In genomic region chr10:119079572-119080520, GRCh38 we compare ENCODE assay signal across 8 cellular contexts. TPM values are rescaled to one million over a fixed set of nuclear protein-coding genes. Genes with fewer than 3 reads are reported as not detected.
DNase-seq lines count a peak whose midpoint lies in the region; ATAC-seq, FAIRE-seq and TF ChIP-seq lines count a peak whose summit lies in the region.

No MANE protein-coding gene starts in this region.

- TF ChIP-seq EP300 in HepG2 (IDR thresholded peaks at IDR 0.05; ENCODE audit: low read depth in 2 of 2, low read length in 2 of 2) (no peak), HepG2 (CRISPR knock-in tag; IDR thresholded peaks at IDR 0.05; ENCODE audit: borderline replicate concordance) (no peak)

- no peak for TF ChIP-seq POLR2A in HepG2 (IDR thresholded peaks at IDR 0.05; ENCODE audit: insufficient read depth in 1 of 2, low read depth in 2 of 2, low read length in 2 of 2)

- peak; percentile 85 for ATAC-seq in HepG2

- H3K4me3 ChIP-seq in HepG2 (replicated peaks in 1 of 3; ENCODE audit: insufficient read depth in 1 of 3, low read depth in 2 of 3, low read length in 3 of 3) = peak overlapping the region; percentile 79 to 99 (median 90)

- BruUV-seq in HepG2 (replicated peaks; lab: Mats Ljungman, UMichigan) = no TSS peak

- H3K79me2 ChIP-seq in HepG2 (ENCODE audit: insufficient read depth, low read length) = peaks cover 61% of the 10 kb centered on the region

- H3K4me2 ChIP-seq in HepG2 (ENCODE audit: low read depth, low read length) = peak overlapping the region; percentile 83

- peaks cover 51% of the 10 kb centered on the region for H4K20me1 ChIP-seq in HepG2 (ENCODE audit: insufficient read depth, low read length)

- CTCF ChIA-PET in HepG2 (lab: Yijun Ruan, JAX; ENCODE audit: low intra/inter-chr PET ratio, low total read pairs) = no interaction called here

- DNase-seq in DMS79 (lab: John Stamatoyannopoulos, UW) (peak; percentile 11), DMS79 treated with DMSO at 0.1 percent for 48 hours (lab: John Stamatoyannopoulos, UW) (no peak), H4 (ENCODE audit: low spot score) (peak; percentile 44), LHCN-M2 (ENCODE audit: low read depth) (peak; percentile 71), dedifferentiated amniotic fluid mesenchymal stem cell (ENCODE audit: extremely low spot score) (peak; percentile 78), HepG2 (ENCODE audit: low spot score) (peak; percentile 46)
- DNase-seq in activated CD4-positive, alpha-beta T cell treated with anti-CD3 and anti-CD28 coated beads for 24 hours (ENCODE audit: low read depth in 2 of 2) = peak; percentile 36 to 47
- peak; percentile 65 for DNase-seq in stimulated activated CD4-positive, alpha-beta T cell treated with anti-CD3 and anti-CD28 coated beads, Interleukin-4, amount 100 ng/mL, for 1 hour

- no peaks in the 10 kb centered on the region; a peak in 2 of 5 replicates for H3K36me3 ChIP-seq in HepG2 (replicated peaks in 1 of 2; ENCODE audit: control insufficient read depth in 1 of 2, insufficient read depth in 2 of 2, low read length in 2 of 2)

- TF ChIP-seq RAD21 in HepG2 (CRISPR knock-in tag; IDR thresholded peaks at IDR 0.05) = no peak

- in situ Hi-C loops in HepG2 (cut with HindIII; ENCODE audit: extremely low pct_ligation_motif_present, low pct_unique_long_range_greater_than_20kb) = loop anchor here (5.0 kb wide), 1 partner anchor 48 kb away; no protein-coding TSS in a partner anchor

- peaks cover 48% of the 10 kb centered on the region for H3K4me1 ChIP-seq in HepG2 (ENCODE audit: insufficient read depth, low read length)

- no peaks in the 10 kb centered on the region for H3K9me3 ChIP-seq in HepG2 (ENCODE audit: low read length)

- TF ChIP-seq CTCF in HepG2 (CRISPR knock-in tag; IDR thresholded peaks at IDR 0.05) = no peak

- FAIRE-seq in HepG2 (lab: Jason Lieb, UNC) = no peak

- no peaks in the 10 kb centered on the region; a peak in 1 of 5 replicates for H3K27me3 ChIP-seq in HepG2 (ENCODE audit: control insufficient read depth in 1 of 2, insufficient read depth in 2 of 2, low read length in 2 of 2)

- intact Hi-C loops in HepG2 (cut with micrococcal nuclease; ENCODE audit: unreplicated experiment) = loop anchor here (2.0 to 10.0 kb wide), 3 partner anchors 41 to 95 kb away; partner anchors contain the start of gene PRDX3

- WGBS in HepG2 (ENCODE audit: low lambda C conversion rate) = 1% methylated on average over 16 of the region's 49 CpGs

- POLR2A ChIA-PET in HepG2 (lab: Yijun Ruan, JAX) = interaction anchor here (0.6 to 3.3 kb wide), 7 partner anchors 16 to 86 kb away, joined by 3 to 26 read pairs (median 5); partner anchors contain the start of genes DENND10 and SFXN4

- peak overlapping the region; percentile 94 for H3K27ac ChIP-seq in HepG2 (ENCODE audit: extremely low read length, insufficient read depth, low read length)

- peak overlapping the region; percentile 95 for H3K9ac ChIP-seq in HepG2 (ENCODE audit: insufficient read depth, low read depth, low read length)

- no peak overlapping the region for H2AFZ ChIP-seq in HepG2 (ENCODE audit: low read length)

TF ChIP-seq in HepG2, 621 proteins besides CTCF, POLR2A, EP300 and RAD21 (continues in another document):
- TF ChIP-seq HNRNPL (IDR thresholded peaks at IDR 0.05; ENCODE audit: low read depth, low read length) (no peak), ZNF331 (CRISPR knock-in tag; IDR thresholded peaks at IDR 0.05) (0 out of 2 replicates have a peak, but pooled peaks have one; percentile 3), ZNF766 (CRISPR knock-in tag; IDR thresholded peaks at IDR 0.05; ENCODE audit: borderline replicate concordance) (0 out of 2 replicates have a peak, but pooled peaks have one; percentile 15), ZNF891 (CRISPR knock-in tag; IDR thresholded peaks at IDR 0.05) (0 out of 2 replicates have a peak, but pooled peaks have one; percentile 18)

RNA-seq across cellular contexts. Expression of gene EIF3A, which starts 0.8 kb away (rescaled TPM):
- total RNA-seq in H4 (2014; rRNA removed; shearing (Covaris generic)) = 41.0 and 57.4 TPM in 2 replicates
- total RNA-seq in LHCN-M2 (2014; rRNA removed) (116 and 140 TPM in 2 replicates), HepG2 (2016; rRNA removed; fragmentation: Illumina TruSeq; extraction: Trizol) (117 and 168 TPM in 2 replicates)
- 78.2 TPM for polyA plus RNA-seq in LHCN-M2 (2012)
- 7.3 and 9.3 TPM in 2 replicates for total RNA-seq in HepG2 (2016; cell fraction: cytosol; rRNA removed; fragmentation: Illumina TruSeq; extraction: Trizol; ENCODE audit: low read depth)
- 115 and 148 TPM in 2 replicates for total RNA-seq in HepG2 (2016; cell fraction: insoluble cytoplasmic fraction; rRNA removed; fragmentation: Illumina TruSeq; extraction: Trizol)
- 23.1 and 23.6 TPM in 2 replicates for total RNA-seq in HepG2 (2016; cell fraction: membrane; rRNA removed; fragmentation: Illumina TruSeq; extraction: Trizol)
- 102 and 106 TPM in 2 replicates for total RNA-seq in HepG2 (2016; cell fraction: nucleus; rRNA removed; fragmentation: Illumina TruSeq; extraction: Trizol)
- polyA plus RNA-seq in HepG2 (2011; rRNA removed) = 25.6 and 28.3 TPM in 2 replicates
- 15.4 and 25.4 TPM in 2 replicates for polyA plus RNA-seq in HepG2 (2011; cell fraction: cytosol; rRNA removed)
- 26.1 and 34.0 TPM in 2 replicates for polyA plus RNA-seq in HepG2 (2011; cell fraction: nucleus; rRNA removed)
- polyA plus RNA-seq in HepG2 (2012) = 86.7 and 95.1 TPM in 2 replicates
- 2.7 and 3.3 TPM in 2 replicates for polyA plus RNA-seq in HepG2 (2016; cell fraction: cytosol; fragmentation: Illumina TruSeq; extraction: Trizol; ENCODE audit: low read depth)
- polyA plus RNA-seq in HepG2 (2016; cell fraction: insoluble cytoplasmic fraction; fragmentation: Illumina TruSeq; extraction: Trizol; ENCODE audit: low read depth) = 125 and 133 TPM in 2 replicates
- 6.3 and 7.4 TPM in 2 replicates for polyA plus RNA-seq in HepG2 (2016; cell fraction: membrane; fragmentation: Illumina TruSeq; extraction: Trizol; ENCODE audit: low read depth)
- polyA plus RNA-seq in HepG2 (2016; cell fraction: nucleus; fragmentation: Illumina TruSeq; extraction: Trizol; ENCODE audit: insufficient read depth, low read depth) = 107 and 120 TPM in 2 replicates
- polyA minus RNA-seq in HepG2 (2011; rRNA and poly(A)+ RNA removed; ENCODE audit: low replicate concordance) = 42.9 and 64.9 TPM in 2 replicates
- polyA minus RNA-seq in HepG2 (2011; cell fraction: cytosol; rRNA and poly(A)+ RNA removed) = 60.5 and 73.1 TPM in 2 replicates
- 107 and 117 TPM in 2 replicates for polyA minus RNA-seq in HepG2 (2011; cell fraction: nucleus; rRNA and poly(A)+ RNA removed)

RNA-seq across cellular contexts. Expression of gene DENND10, which starts 24.1 kb away (rescaled TPM):
- 59.5 and 62.2 TPM in 2 replicates for total RNA-seq in H4 (2014; rRNA removed; shearing (Covaris generic))
- total RNA-seq in LHCN-M2 (2014; rRNA removed) (53.1 and 67.3 TPM in 2 replicates), HepG2 (2016; rRNA removed; fragmentation: Illumina TruSeq; extraction: Trizol) (43.7 and 55.1 TPM in 2 replicates)
- polyA plus RNA-seq in LHCN-M2 (2012) = 30.5 TPM
- total RNA-seq in HepG2 (2016; cell fraction: cytosol; rRNA removed; fragmentation: Illumina TruSeq; extraction: Trizol; ENCODE audit: low read depth) = 60.9 and 63.9 TPM in 2 replicates
- 41.2 and 59.1 TPM in 2 replicates for total RNA-seq in HepG2 (2016; cell fraction: insoluble cytoplasmic fraction; rRNA removed; fragmentation: Illumina TruSeq; extraction: Trizol)
- 60.7 and 62.3 TPM in 2 replicates for total RNA-seq in HepG2 (2016; cell fraction: membrane; rRNA removed; fragmentation: Illumina TruSeq; extraction: Trizol)
- 30.6 and 33.8 TPM in 2 replicates for total RNA-seq in HepG2 (2016; cell fraction: nucleus; rRNA removed; fragmentation: Illumina TruSeq; extraction: Trizol)
- polyA plus RNA-seq in HepG2 (2011; rRNA removed) = 75.9 and 78.8 TPM in 2 replicates
- 55.4 and 68.0 TPM in 2 replicates for polyA plus RNA-seq in HepG2 (2011; cell fraction: cytosol; rRNA removed)
- polyA plus RNA-seq in HepG2 (2011; cell fraction: nucleus; rRNA removed) = 53.4 and 62.1 TPM in 2 replicates
- polyA plus RNA-seq in HepG2 (2012) = 48.6 and 60.7 TPM in 2 replicates
- 54.2 and 68.0 TPM in 2 replicates for polyA plus RNA-seq in HepG2 (2016; cell fraction: cytosol; fragmentation: Illumina TruSeq; extraction: Trizol; ENCODE audit: low read depth)
- polyA plus RNA-seq in HepG2 (2016; cell fraction: insoluble cytoplasmic fraction; fragmentation: Illumina TruSeq; extraction: Trizol; ENCODE audit: low read depth) = 52.2 and 53.2 TPM in 2 replicates
- polyA plus RNA-seq in HepG2 (2016; cell fraction: membrane; fragmentation: Illumina TruSeq; extraction: Trizol; ENCODE audit: low read depth) = 44.9 and 45.7 TPM in 2 replicates
- polyA plus RNA-seq in HepG2 (2016; cell fraction: nucleus; fragmentation: Illumina TruSeq; extraction: Trizol; ENCODE audit: insufficient read depth, low read depth) = 34.1 and 37.6 TPM in 2 replicates
- 36.0 and 110 TPM in 2 replicates for polyA minus RNA-seq in HepG2 (2011; rRNA and poly(A)+ RNA removed; ENCODE audit: low replicate concordance)
- 38.8 and 41.4 TPM in 2 replicates for polyA minus RNA-seq in HepG2 (2011; cell fraction: cytosol; rRNA and poly(A)+ RNA removed)
- 53.0 and 61.8 TPM in 2 replicates for polyA minus RNA-seq in HepG2 (2011; cell fraction: nucleus; rRNA and poly(A)+ RNA removed)

RNA-seq across cellular contexts. Expression of gene NANOS1, which starts 50.3 kb away (rescaled TPM):
- total RNA-seq in H4 (2014; rRNA removed; shearing (Covaris generic)) = 4.7 and 6.7 TPM in 2 replicates
- total RNA-seq in LHCN-M2 (2014; rRNA removed) = 0.45 and 0.98 TPM in 2 replicates
- polyA plus RNA-seq in LHCN-M2 (2012) = 0.53 TPM
- total RNA-seq in HepG2 (2016; rRNA removed; fragmentation: Illumina TruSeq; extraction: Trizol) = 1.5 and 1.7 TPM in 2 replicates
- 1.5 and 2.2 TPM in 2 replicates for total RNA-seq in HepG2 (2016; cell fraction: cytosol; rRNA removed; fragmentation: Illumina TruSeq; extraction: Trizol; ENCODE audit: low read depth)
- total RNA-seq in HepG2 (2016; cell fraction: insoluble cytoplasmic fraction; rRNA removed; fragmentation: Illumina TruSeq; extraction: Trizol) = 0.46 and 0.82 TPM in 2 replicates
- 3.1 and 3.9 TPM in 2 replicates for total RNA-seq in HepG2 (2016; cell fraction: membrane; rRNA removed; fragmentation: Illumina TruSeq; extraction: Trizol)
- 1.2 and 2.1 TPM in 2 replicates for total RNA-seq in HepG2 (2016; cell fraction: nucleus; rRNA removed; fragmentation: Illumina TruSeq; extraction: Trizol)
- polyA plus RNA-seq in HepG2 (2011; rRNA removed) = 1.7 and 2.2 TPM in 2 replicates
- polyA plus RNA-seq in HepG2 (2011; cell fraction: cytosol; rRNA removed) = 1.4 and 1.9 TPM in 2 replicates
- 0.77 and 0.90 TPM in 2 replicates for polyA plus RNA-seq in HepG2 (2011; cell fraction: nucleus; rRNA removed)
- polyA plus RNA-seq in HepG2 (2012) = 1.0 and 1.9 TPM in 2 replicates
- 4.2 and 4.6 TPM in 2 replicates for polyA plus RNA-seq in HepG2 (2016; cell fraction: cytosol; fragmentation: Illumina TruSeq; extraction: Trizol; ENCODE audit: low read depth)
- polyA plus RNA-seq in HepG2 (2016; cell fraction: insoluble cytoplasmic fraction; fragmentation: Illumina TruSeq; extraction: Trizol; ENCODE audit: low read depth) = 0.90 and 1.9 TPM in 2 replicates
- 5.3 and 5.7 TPM in 2 replicates for polyA plus RNA-seq in HepG2 (2016; cell fraction: membrane; fragmentation: Illumina TruSeq; extraction: Trizol; ENCODE audit: low read depth)
- polyA plus RNA-seq in HepG2 (2016; cell fraction: nucleus; fragmentation: Illumina TruSeq; extraction: Trizol; ENCODE audit: insufficient read depth, low read depth) = 1.6 and 1.7 TPM in 2 replicates
- 0.76 and 1.8 TPM in 2 replicates for polyA minus RNA-seq in HepG2 (2011; rRNA and poly(A)+ RNA removed; ENCODE audit: low replicate concordance)
- polyA minus RNA-seq in HepG2 (2011; cell fraction: cytosol; rRNA and poly(A)+ RNA removed) = 0.89 and 1.1 TPM in 2 replicates
- 2.2 and 2.3 TPM in 2 replicates for polyA minus RNA-seq in HepG2 (2011; cell fraction: nucleus; rRNA and poly(A)+ RNA removed)
